23 cellular contexts compared by ENCODE assay signal in genomic region chr20:40913224-40913821, GRCh38.
"Had no signal": no experiment of that assay in that cellular context is flagged by ENCODE, and none has a peak within 500 bp of the region (broad histone marks: within the 10 kb centered on the region; RNA-seq: fewer than 3 reads in every experiment).

No MANE protein-coding gene starts in this region.

- H3K4me2 ChIP-seq: hepatocyte had no signal

- DNase-seq: cerebellar nuclear complex; effector memory CD8-positive, alpha-beta T cell; foreskin melanocyte; head of caudate nucleus; kidney glomerular epithelial cell; mesendoderm; naive B cell; nephron progenitor cell; nucleus accumbens; pancreas; psoas muscle; retina; spleen; stimulated activated CD4-positive, alpha-beta T cell treated with anti-CD3 and anti-CD28 coated beads, Interleukin-15, amount 100 ng/mL, for 24 hours; stimulated activated CD4-positive, alpha-beta T cell treated with anti-CD3 and anti-CD28 coated beads, Interleukin-1b, Interleukin-23, amount 100 ng/mL, for 48 hours; stimulated activated CD4-positive, alpha-beta T cell treated with anti-CD3 and anti-CD28 coated beads, Interleukin-4, amount 100 ng/mL, for 24 hours; transverse colon had no signal

- H3K4me1 Mint-ChIP-seq: naive B cell; stimulated activated memory B cell treated with anti-CD40 and anti-IgM and Interleukin-4, amounts not matched to agents 10 μg/mL and 1 μg/mL and 100 μg/mL, for 72 hours had no signal

- H3K9me3 Mint-ChIP-seq: effector memory CD8-positive, alpha-beta T cell; stimulated activated naive CD8-positive, alpha-beta T cell treated with anti-CD3 and anti-CD28 coated beads, Interleukin-15, Interleukin-2, amounts not matched to agents 100 ng/mL and 50 ng/mL, for 24 hours had no signal

- H3K36me3 Mint-ChIP-seq: stimulated activated memory B cell treated with anti-CD40 and anti-IgM and Interleukin-4, amounts not matched to agents 10 μg/mL and 1 μg/mL and 100 μg/mL, for 72 hours had no signal

- FAIRE-seq: colon, pancreas had no signal

- H2AFZ ChIP-seq: hepatocyte had no signal

- H3K27ac Mint-ChIP-seq: dendritic cell treated with granulocyte-macrophage colony-stimulating factor and Interleukin-4, amounts not matched to agents 40 ng/mL and 50 ng/mL, for 4 days; effector memory CD8-positive, alpha-beta T cell; nephron progenitor cell; stimulated activated memory B cell treated with anti-CD40 and anti-IgM and Interleukin-4, amounts not matched to agents 10 μg/mL and 1 μg/mL and 100 μg/mL, for 72 hours; stimulated activated naive CD8-positive, alpha-beta T cell treated with anti-CD3 and anti-CD28 coated beads, Interleukin-15, Interleukin-2, amounts not matched to agents 100 ng/mL and 50 ng/mL, for 24 hours had no signal

- H3K9me3 ChIP-seq: pancreas, psoas muscle, transverse colon had no signal

- H3K27ac ChIP-seq: hepatocyte, pancreas, psoas muscle, spleen, transverse colon had no signal

- H3K4me3 Mint-ChIP-seq: dendritic cell treated with granulocyte-macrophage colony-stimulating factor and Interleukin-4, amounts not matched to agents 40 ng/mL and 50 ng/mL, for 4 days; effector memory CD8-positive, alpha-beta T cell; nephron progenitor cell; stimulated activated memory B cell treated with anti-CD40 and anti-IgM and Interleukin-4, amounts not matched to agents 10 μg/mL and 1 μg/mL and 100 μg/mL, for 72 hours; stimulated activated naive CD8-positive, alpha-beta T cell treated with anti-CD3 and anti-CD28 coated beads, Interleukin-15, Interleukin-2, amounts not matched to agents 100 ng/mL and 50 ng/mL, for 24 hours had no signal

- H3K36me3 ChIP-seq: pancreas, spleen, transverse colon had no signal

- ATAC-seq: effector memory CD8-positive, alpha-beta T cell; pancreas; psoas muscle; sciatic nerve; stimulated activated memory B cell treated with anti-CD40 and anti-IgM and Interleukin-4, amounts not matched to agents 10 μg/mL and 1 μg/mL and 100 μg/mL, for 72 hours had no signal

- H3K27me3 ChIP-seq: hepatocyte, pancreas, spleen, transverse colon had no signal

- H3K4me3 ChIP-seq: hepatocyte, pancreas, psoas muscle, spleen, transverse colon had no signal

- H3K79me2 ChIP-seq: hepatocyte had no signal

- H3K4me1 ChIP-seq: pancreas, psoas muscle, spleen, transverse colon had no signal

- H3K27me3 Mint-ChIP-seq: dendritic cell treated with granulocyte-macrophage colony-stimulating factor and Interleukin-4, amounts not matched to agents 40 ng/mL and 50 ng/mL, for 4 days; stimulated activated memory B cell treated with anti-CD40 and anti-IgM and Interleukin-4, amounts not matched to agents 10 μg/mL and 1 μg/mL and 100 μg/mL, for 72 hours; stimulated activated naive CD8-positive, alpha-beta T cell treated with anti-CD3 and anti-CD28 coated beads, Interleukin-15, Interleukin-2, amounts not matched to agents 100 ng/mL and 50 ng/mL, for 24 hours had no signal
